ENCODE assay signal across 19 cellular contexts in genomic region chr5:126300293-126300692, GRCh38.
"Had no signal": no experiment of that assay in that cellular context is flagged by ENCODE, and none has a peak within 500 bp of the region (broad histone marks: within the 10 kb centered on the region; RNA-seq: fewer than 3 reads in every experiment).

No MANE protein-coding gene starts in this region.

- H3K27me3 Mint-ChIP-seq: progenitor cell of endocrine pancreas had no signal

- H3K4me1 ChIP-seq: body of pancreas, gastrocnemius medialis, heart left ventricle, thyroid gland had no signal

- H3K27ac ChIP-seq: body of pancreas, epithelial cell of prostate, gastrocnemius medialis, heart left ventricle, thyroid gland had no signal

- H3K9me3 Mint-ChIP-seq: central memory CD8-positive, alpha-beta T cell had no signal

- H3K4me1 Mint-ChIP-seq: activated CD4-positive, alpha-beta T cell treated with anti-CD3 and anti-CD28 coated beads for 36 hours; activated naive CD8-positive, alpha-beta T cell treated with anti-CD3 and anti-CD28 coated beads for 36 hours; central memory CD8-positive, alpha-beta T cell; WTC11 had no signal

- ATAC-seq: activated CD4-positive, alpha-beta T cell treated with anti-CD3 and anti-CD28 coated beads for 36 hours; body of pancreas; gastrocnemius medialis; heart left ventricle; left ventricle myocardium superior; right cardiac atrium; WTC11 had no signal

- DNase-seq: activated CD4-positive, alpha-beta T cell treated with anti-CD3 and anti-CD28 coated beads for 36 hours; activated CD4-positive, alpha-beta T cell treated with anti-CD3 and anti-CD28 coated beads, Interleukin-2, amount 50 U/mL, for 48 hours; activated naive CD4-positive, alpha-beta T cell; activated naive CD8-positive, alpha-beta T cell treated with anti-CD3 and anti-CD28 coated beads for 36 hours; amniotic stem cell; body of pancreas; dermis blood vessel endothelial cell; gastrocnemius medialis; heart left ventricle; left ventricle myocardium superior; right cardiac atrium; stimulated activated CD4-positive, alpha-beta T cell treated with anti-CD3 and anti-CD28 coated beads, Interleukin-2, amount 100 ng/mL, for 24 hours; stimulated activated naive CD4-positive, alpha-beta T cell treated with Interleukin-2 at 50 U/mL for 16 hours; T-helper 2 cell; thyroid gland had no signal

- H3K4me3 Mint-ChIP-seq: activated CD4-positive, alpha-beta T cell treated with anti-CD3 and anti-CD28 coated beads for 36 hours; activated naive CD8-positive, alpha-beta T cell treated with anti-CD3 and anti-CD28 coated beads for 36 hours; central memory CD8-positive, alpha-beta T cell; WTC11 had no signal

- H3K4me3 ChIP-seq: body of pancreas, gastrocnemius medialis, heart left ventricle, thyroid gland had no signal

- H3K36me3 ChIP-seq: gastrocnemius medialis, heart left ventricle, thyroid gland had no signal

- H3K27ac Mint-ChIP-seq: activated CD4-positive, alpha-beta T cell treated with anti-CD3 and anti-CD28 coated beads for 36 hours; activated naive CD8-positive, alpha-beta T cell treated with anti-CD3 and anti-CD28 coated beads for 36 hours; progenitor cell of endocrine pancreas; WTC11 had no signal

- H3K9me3 ChIP-seq: gastrocnemius medialis, thyroid gland had no signal

- H3K27me3 ChIP-seq: body of pancreas, gastrocnemius medialis, heart left ventricle, thyroid gland had no signal

- H3K36me3 Mint-ChIP-seq: activated naive CD8-positive, alpha-beta T cell treated with anti-CD3 and anti-CD28 coated beads for 36 hours had no signal
